ENCODE assay signal across 1 cellular context in genomic region chr11:67449116-67449844, GRCh38.
TF ChIP-seq lines count a peak whose summit lies in the region.

No MANE protein-coding gene starts in this region.

TF ChIP-seq in A549, 52 proteins besides CTCF, POLR2A, EP300 and RAD21:
- TF ChIP-seq FOSB (CRISPR knock-in tag; IDR thresholded peaks at IDR 0.05) (no peak), E2F6 (IDR thresholded peaks at IDR 0.05; ENCODE audit: borderline replicate concordance, low read depth) (no peak), MAFK (IDR thresholded peaks at IDR 0.05; ENCODE audit: partially characterized antibody) (peak; percentile 71), NPAS2 (CRISPR knock-in tag; IDR thresholded peaks at IDR 0.05; ENCODE audit: borderline replicate concordance) (no peak), HDAC2 (IDR thresholded peaks at IDR 0.05) (no peak)
TF ChIP-seq in A549: peak in this region for 1.
